Comparison of ENCODE assay signal across 29 cellular contexts in genomic region chr9:135190789-135191577, GRCh38.
"Had no signal": no experiment of that assay in that cellular context is flagged by ENCODE, and none has a peak within 500 bp of the region (broad histone marks: within the 10 kb centered on the region; RNA-seq: fewer than 3 reads in every experiment).

No MANE protein-coding gene starts in this region.

- H3K4me1 Mint-ChIP-seq: stimulated activated effector memory CD8-positive, alpha-beta T cell treated with anti-CD3 and anti-CD28 coated beads, Interleukin-12 subunit alpha, Interleukin-12 subunit beta, amount 100 ng/mL, for 72 hours; stimulated activated memory B cell treated with anti-CD40 and anti-IgM and Interleukin-4, amounts not matched to agents 10 μg/mL and 1 μg/mL and 100 μg/mL, for 72 hours; stimulated activated naive B cell treated with anti-CD40 and anti-IgM and Interleukin-4, amounts not matched to agents 10 μg/mL and 1 μg/mL and 100 μg/mL, for 72 hours; stimulated activated naive CD8-positive, alpha-beta T cell treated with anti-CD3 and anti-CD28 coated beads, Interleukin-15, amount 100 ng/mL, for 72 hours had no signal

- H3K4me3 ChIP-seq: stomach, suprapubic skin, testis, thoracic aorta, thyroid gland, tibial artery, tibial nerve, transverse colon, upper lobe of left lung, upper lobe of right lung, uterus, vagina had no signal

- H3K9me3 Mint-ChIP-seq: stimulated activated effector memory CD8-positive, alpha-beta T cell treated with anti-CD3 and anti-CD28 coated beads, Interleukin-12 subunit alpha, Interleukin-12 subunit beta, amount 100 ng/mL, for 72 hours; stimulated activated naive CD8-positive, alpha-beta T cell treated with anti-CD3 and anti-CD28 coated beads, Interleukin-15, amount 100 ng/mL, for 72 hours; stimulated activated naive CD8-positive, alpha-beta T cell treated with anti-CD3 and anti-CD28 coated beads, Interleukin-15, Interleukin-2, amounts not matched to agents 100 ng/mL and 50 ng/mL, for 24 hours; type B pancreatic cell had no signal

- DNase-seq: stimulated activated CD4-positive, alpha-beta T cell treated with anti-CD3 and anti-CD28 coated beads, Interleukin-2, amount 100 ng/mL, for 48 hours; stimulated activated CD4-positive, alpha-beta T cell treated with anti-CD3 and anti-CD28 coated beads, Interleukin-4, amount 100 ng/mL, for 1 hour; stimulated activated CD4-positive, alpha-beta T cell treated with anti-CD3 and anti-CD28 coated beads, Interleukin-4, amount 100 ng/mL, for 24 hours; stimulated activated CD4-positive, alpha-beta T cell treated with anti-CD3 and anti-CD28 coated beads, Interleukin-4, amount 100 ng/mL, for 4 hours; stimulated activated CD8-positive, alpha-beta memory T cell treated with anti-CD3 and anti-CD28 coated beads, Interleukin-4, amount 100 ng/mL, for 48 hours; stimulated activated naive B cell treated with anti-CD40 and anti-IgM and Interleukin-4, amounts not matched to agents 10 μg/mL and 1 μg/mL and 100 μg/mL, for 72 hours; stimulated activated naive CD4-positive, alpha-beta T cell; stimulated activated naive CD4-positive, alpha-beta T cell treated with Interleukin-2 at 50 U/mL for 16 hours; stimulated activated naive CD8-positive, alpha-beta T cell treated with anti-CD3 and anti-CD28 coated beads, Interleukin-15, amount 100 ng/mL, for 72 hours; stimulated activated naive CD8-positive, alpha-beta T cell treated with anti-CD3 and anti-CD28 coated beads, Interleukin-15, Interleukin-2, amounts not matched to agents 100 U/mL and 50 U/mL, for 24 hours; stomach; substantia nigra; testis; thyroid gland; tibial artery; transverse colon; trophoblast cell; upper lobe of right lung; uterus had no signal

- H3K27ac Mint-ChIP-seq: stimulated activated effector memory CD8-positive, alpha-beta T cell treated with anti-CD3 and anti-CD28 coated beads, Interleukin-12 subunit alpha, Interleukin-12 subunit beta, amount 100 ng/mL, for 72 hours; stimulated activated memory B cell treated with anti-CD40 and anti-IgM and Interleukin-4, amounts not matched to agents 10 μg/mL and 1 μg/mL and 100 μg/mL, for 72 hours; stimulated activated naive B cell treated with anti-CD40 and anti-IgM and Interleukin-4, amounts not matched to agents 10 μg/mL and 1 μg/mL and 100 μg/mL, for 72 hours; stimulated activated naive CD8-positive, alpha-beta T cell treated with anti-CD3 and anti-CD28 coated beads, Interleukin-15, amount 100 ng/mL, for 72 hours; stimulated activated naive CD8-positive, alpha-beta T cell treated with anti-CD3 and anti-CD28 coated beads, Interleukin-15, Interleukin-2, amounts not matched to agents 100 ng/mL and 50 ng/mL, for 24 hours; type B pancreatic cell had no signal

- H3K27me3 Mint-ChIP-seq: stimulated activated naive CD8-positive, alpha-beta T cell treated with anti-CD3 and anti-CD28 coated beads, Interleukin-15, Interleukin-2, amounts not matched to agents 100 ng/mL and 50 ng/mL, for 24 hours had no signal

- H3K27me3 ChIP-seq: testis, thyroid gland, upper lobe of left lung, uterus, vagina had no signal

- H3K36me3 Mint-ChIP-seq: stimulated activated memory B cell treated with anti-CD40 and anti-IgM and Interleukin-4, amounts not matched to agents 10 μg/mL and 1 μg/mL and 100 μg/mL, for 72 hours; type B pancreatic cell had no signal

- ATAC-seq: stimulated activated effector memory CD8-positive, alpha-beta T cell treated with anti-CD3 and anti-CD28 coated beads, Interleukin-12 subunit alpha, Interleukin-12 subunit beta, amount 100 ng/mL, for 72 hours; stimulated activated memory B cell treated with anti-CD40 and anti-IgM and Interleukin-4, amounts not matched to agents 10 μg/mL and 1 μg/mL and 100 μg/mL, for 72 hours; stimulated activated naive B cell treated with anti-CD40 and anti-IgM and Interleukin-4, amounts not matched to agents 10 μg/mL and 1 μg/mL and 100 μg/mL, for 72 hours; stimulated activated naive CD8-positive, alpha-beta T cell treated with anti-CD3 and anti-CD28 coated beads, Interleukin-15, amount 100 ng/mL, for 72 hours; stimulated activated naive CD8-positive, alpha-beta T cell treated with anti-CD3 and anti-CD28 coated beads, Interleukin-15, Interleukin-2, amounts not matched to agents 100 U/mL and 50 U/mL, for 24 hours; upper lobe of right lung had no signal

- H3K27ac ChIP-seq: stomach, suprapubic skin, testis, thoracic aorta, thyroid gland, tibial artery, tibial nerve, transverse colon, upper lobe of left lung, upper lobe of right lung, uterus, vagina had no signal

- H3K9me3 ChIP-seq: stomach, suprapubic skin, testis, thoracic aorta, thyroid gland, tibial artery, tibial nerve, transverse colon, upper lobe of left lung, upper lobe of right lung, uterus, vagina had no signal

- FAIRE-seq: urothelium cell line had no signal

- H3K36me3 ChIP-seq: stomach, suprapubic skin, thoracic aorta, thyroid gland, tibial artery, tibial nerve, transverse colon, upper lobe of left lung, upper lobe of right lung, uterus, vagina had no signal

- H3K4me3 Mint-ChIP-seq: stimulated activated effector memory CD8-positive, alpha-beta T cell treated with anti-CD3 and anti-CD28 coated beads, Interleukin-12 subunit alpha, Interleukin-12 subunit beta, amount 100 ng/mL, for 72 hours; stimulated activated memory B cell treated with anti-CD40 and anti-IgM and Interleukin-4, amounts not matched to agents 10 μg/mL and 1 μg/mL and 100 μg/mL, for 72 hours; stimulated activated naive B cell treated with anti-CD40 and anti-IgM and Interleukin-4, amounts not matched to agents 10 μg/mL and 1 μg/mL and 100 μg/mL, for 72 hours; stimulated activated naive CD8-positive, alpha-beta T cell treated with anti-CD3 and anti-CD28 coated beads, Interleukin-15, amount 100 ng/mL, for 72 hours; stimulated activated naive CD8-positive, alpha-beta T cell treated with anti-CD3 and anti-CD28 coated beads, Interleukin-15, Interleukin-2, amounts not matched to agents 100 ng/mL and 50 ng/mL, for 24 hours; type B pancreatic cell had no signal

- H3K4me1 ChIP-seq: testis, transverse colon, upper lobe of right lung, uterus had no signal
